Comparison of ENCODE assay signal across 8 cellular contexts in genomic region chr12:11797317-11797913, GRCh38.
A peak's percentile ranks its signal among the peaks of the same experiment; 100 is the strongest.
DNase-seq lines count a peak whose midpoint lies in the region; ATAC-seq and TF ChIP-seq lines count a peak whose summit lies in the region.

No MANE protein-coding gene starts in this region.

- peak overlapping the region; percentile 75 to 97 for H3K18ac ChIP-seq in mesenchymal stem cell (ENCODE audit: low read depth in 1 of 2, low read length in 2 of 2)

- H3K4me3 ChIP-seq in AG04449 (ENCODE audit: low read depth, low read length) = no peak overlapping the region
- H3K4me3 ChIP-seq in mesenchymal stem cell (ENCODE audit: insufficient read depth in 1 of 2, low read depth in 1 of 2, low read length in 2 of 2) = no peak overlapping the region

- H4K91ac ChIP-seq in mesenchymal stem cell (ENCODE audit: low read length) = peak overlapping the region; percentile 90

- H3K4me1 ChIP-seq in mesenchymal stem cell (ENCODE audit: control insufficient read depth, insufficient read depth, low read depth, low read length) = peaks cover 30% of the 10 kb centered on the region

- DNase-seq in AG04449 (ENCODE audit: low read depth, low spot score) (peak; percentile 97), HT-29 (ENCODE audit: low spot score) (peak; percentile 69), astrocyte of the hippocampus (ENCODE audit: low read depth, low spot score) (peak; percentile 91), mesenchymal stem cell (peak; percentile 40), GM20000 (ENCODE audit: low spot score) (no peak), DMS 273 treated with DMSO at 0.1 percent for 48 hours (lab: John Stamatoyannopoulos, UW) (no peak)
- DNase-seq in stimulated activated CD4-positive, alpha-beta T cell treated with anti-CD3 and anti-CD28 coated beads, Interleukin-2, amount 100 ng/mL, for 24 hours = no peak

- H4K8ac ChIP-seq in mesenchymal stem cell (ENCODE audit: low read length) = peak overlapping the region; percentile 85

- H2BK15ac ChIP-seq in mesenchymal stem cell (ENCODE audit: low read depth, poor library complexity, severe bottlenecking) = peak overlapping the region; percentile 99

- H3K27me3 ChIP-seq in mesenchymal stem cell (ENCODE audit: control insufficient read depth in 1 of 2, insufficient read depth in 1 of 2, low read length in 2 of 2) = no peaks in the 10 kb centered on the region

- peak overlapping the region; percentile 100 for H2AK5ac ChIP-seq in mesenchymal stem cell (ENCODE audit: low read length, severe bottlenecking)

- peak overlapping the region in 1 of 2 experiments; percentile 18 for H3K14ac ChIP-seq in mesenchymal stem cell (ENCODE audit: low read length in 2 of 2)

- CTCF ChIA-PET in AG04449 (lab: Yijun Ruan, JAX) = interaction anchor here (1.0 to 2.4 kb wide), 6 partner anchors 12 to 242 kb away, joined by 3 to 6 read pairs (median 4); no protein-coding TSS in a partner anchor

- peak overlapping the region; percentile 96 for H2BK120ac ChIP-seq in mesenchymal stem cell (ENCODE audit: low read depth, low read length)

- H2BK12ac ChIP-seq in mesenchymal stem cell (ENCODE audit: low read length in 2 of 2) = peak overlapping the region; percentile 18 to 70

- no peak overlapping the region for H3K23ac ChIP-seq in mesenchymal stem cell (ENCODE audit: low read length in 2 of 2)

- no peak overlapping the region for H3K9ac ChIP-seq in mesenchymal stem cell (ENCODE audit: low read length)

- no peak for ATAC-seq in HG02759 (IDR thresholded peaks at IDR 0.05; ENCODE audit: unreplicated experiment)

- H3K27ac ChIP-seq in mesenchymal stem cell (ENCODE audit: low read length, poor library complexity, severe bottlenecking) = peak overlapping the region; percentile 97

- peak overlapping the region; percentile 35 to 65 for H3K4ac ChIP-seq in mesenchymal stem cell (ENCODE audit: low read depth in 1 of 2, low read length in 2 of 2)

- POLR2A ChIA-PET in AG04449 (lab: Yijun Ruan, JAX) = interaction anchor here (0.6 to 2.8 kb wide), 5 partner anchors 25 to 1410 kb away, joined by 3 to 20 read pairs (median 3); no protein-coding TSS in a partner anchor

- H3K36me3 ChIP-seq in mesenchymal stem cell (ENCODE audit: control insufficient read depth in 1 of 2, insufficient read depth in 2 of 2, low read depth in 1 of 2, low read length in 2 of 2) = peaks cover 0 to 3% of the 10 kb centered on the region in 2 experiments

- H3K9me3 ChIP-seq in mesenchymal stem cell (ENCODE audit: control insufficient read depth, low read length) = no peaks in the 10 kb centered on the region

- no peak overlapping the region for H3K4me2 ChIP-seq in mesenchymal stem cell (ENCODE audit: low read length, poor library complexity, severe bottlenecking)

- H2BK5ac ChIP-seq in mesenchymal stem cell (ENCODE audit: low read depth, low read length, poor library complexity, severe bottlenecking) = peak overlapping the region; percentile 84

- no peak overlapping the region for H2AFZ ChIP-seq in mesenchymal stem cell (ENCODE audit: low read depth, low read length)

- TF ChIP-seq CTCF in AG04449 (IDR thresholded peaks at IDR 0.05; ENCODE audit: insufficient read depth, low read length, missing control alignments) (no peak), GM20000 (IDR thresholded peaks at IDR 0.05; ENCODE audit: extremely low read depth, missing control alignments) (no peak)

- 64% methylated on average over 5 of the region's 5 CpGs for WGBS in mesenchymal stem cell

- peaks cover 34% of the 10 kb centered on the region for H3K79me1 ChIP-seq in mesenchymal stem cell (replicated peaks; ENCODE audit: low read length, poor library complexity, severe bottlenecking)

Comparison
In these comparisons a context has a peak if more than half of its experiments do, and no peak if none do; other contexts are left out.
1. DNase-seq: peak in AG04449 (single experiment), HT-29 (single experiment), astrocyte of the hippocampus (single experiment) and mesenchymal stem cell (single experiment); none in GM20000 (single experiment), DMS 273 treated with DMSO at 0.1 percent for 48 hours (single experiment) and stimulated activated CD4-positive, alpha-beta T cell treated with anti-CD3 and anti-CD28 coated beads, Interleukin-2, amount 100 ng/mL, for 24 hours (0 of 2).